Comparison of ENCODE assay signal across 8 cellular contexts in the genomic region with DNA sequence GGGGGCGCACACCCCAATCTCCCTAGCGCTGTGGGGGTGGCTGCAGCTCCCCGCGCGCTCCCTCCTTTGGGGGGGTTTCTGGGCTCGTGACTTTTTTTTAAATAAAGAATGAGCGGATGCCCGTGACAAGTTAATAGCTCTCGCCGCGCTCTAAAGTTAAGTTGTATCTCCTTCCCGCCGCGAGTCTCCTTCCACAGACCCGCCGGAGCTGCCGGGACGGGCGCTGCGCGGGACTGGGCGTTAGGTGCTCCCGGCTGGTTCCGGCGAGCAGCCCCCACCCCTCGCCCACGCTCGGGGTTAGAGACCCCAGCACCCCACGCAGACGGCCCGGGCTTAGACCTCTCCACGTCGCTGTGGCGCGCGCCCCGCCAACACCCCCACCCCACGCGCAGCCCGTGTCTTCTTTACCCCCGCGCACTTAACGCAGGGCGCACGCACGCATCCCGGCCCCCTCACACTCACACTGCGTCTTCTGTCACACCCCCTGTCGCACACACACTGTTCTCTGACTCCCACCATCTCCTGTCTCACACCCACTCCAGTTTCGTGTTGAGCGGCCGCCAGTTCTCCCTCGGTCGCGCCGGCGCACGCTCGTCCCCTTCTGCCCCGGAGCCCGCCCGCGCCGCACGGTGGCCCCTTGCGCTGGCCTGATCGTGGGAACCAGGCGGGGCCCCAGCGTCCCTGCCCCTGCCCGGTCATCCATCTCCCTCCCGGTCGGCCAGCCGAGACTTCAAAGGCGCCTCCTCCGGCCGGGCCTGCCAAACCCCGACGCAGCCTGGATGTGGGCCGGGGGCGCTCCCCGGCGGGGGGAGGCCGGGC.
A peak's percentile ranks its signal among the peaks of the same experiment; 100 is the strongest.
DNase-seq lines count a peak whose midpoint lies in the region; ATAC-seq and TF ChIP-seq lines count a peak whose summit lies in the region.

No MANE protein-coding gene starts in this region.

- in situ Hi-C loops in Caki2 (cut with HindIII; ENCODE audit: low pct_unique_long_range_greater_than_20kb, low sequenced_read_pairs), result no loop called here

- no peak for TF ChIP-seq CTCF in type B pancreatic cell (conservative IDR thresholded peaks at IDR 0.05)

- no peaks in the 10 kb centered on the region for H3K9me3 ChIP-seq in mucosa of stomach (ENCODE audit: control insufficient read depth, low read length)

- H3K4me3 ChIP-seq in mucosa of stomach (ENCODE audit: low read length), result peak overlapping the region; percentile 31

- H3K9me3 Mint-ChIP-seq in activated CD4-positive, alpha-beta memory T cell treated with anti-CD3 and anti-CD28 coated beads for 36 hours, result peaks cover 3% of the 10 kb centered on the region
- peaks cover 2% of the 10 kb centered on the region for H3K9me3 Mint-ChIP-seq in type B pancreatic cell

- H3K27me3 Mint-ChIP-seq in activated CD4-positive, alpha-beta memory T cell treated with anti-CD3 and anti-CD28 coated beads for 36 hours, result peaks cover 21% of the 10 kb centered on the region
- peaks cover 15% of the 10 kb centered on the region for H3K27me3 Mint-ChIP-seq in type B pancreatic cell

- no peaks in the 10 kb centered on the region for H3K36me3 ChIP-seq in mucosa of stomach (ENCODE audit: control insufficient read depth, insufficient read depth, low read length)

- H3K4me1 ChIP-seq in mucosa of stomach (ENCODE audit: control insufficient read depth, insufficient read depth, low read length), result peaks cover 3% of the 10 kb centered on the region

- H3K4me3 Mint-ChIP-seq in activated CD4-positive, alpha-beta memory T cell treated with anti-CD3 and anti-CD28 coated beads for 36 hours, result peak overlapping the region; percentile 54
- H3K4me3 Mint-ChIP-seq in type B pancreatic cell, result peak overlapping the region; percentile 96

- CTCF ChIA-PET in activated CD4-positive, alpha-beta memory T cell treated with anti-CD3 and anti-CD28 coated beads for 36 hours (lab: Charles Lee), result no interaction called here

- peaks cover 22% of the 10 kb centered on the region for H3K27me3 ChIP-seq in mucosa of stomach (ENCODE audit: control insufficient read depth, insufficient read depth, low read length)

- intact Hi-C loops in activated CD4-positive, alpha-beta memory T cell treated with anti-CD3 and anti-CD28 coated beads for 36 hours (cut with micrococcal nuclease), result no loop called here

- ATAC-seq in HG02852 (IDR thresholded peaks at IDR 0.05; ENCODE audit: unreplicated experiment), result peak; percentile 50
- ATAC-seq in esophagus mucosa, result peak; percentile 45
- ATAC-seq in HG02759 (IDR thresholded peaks at IDR 0.05; ENCODE audit: unreplicated experiment), result no peak

- H3K27ac Mint-ChIP-seq in activated CD4-positive, alpha-beta memory T cell treated with anti-CD3 and anti-CD28 coated beads for 36 hours, result no peak overlapping the region
- peak overlapping the region; percentile 77 for H3K27ac Mint-ChIP-seq in type B pancreatic cell

- peak; percentile 78 for DNase-seq in Caki2 (ENCODE audit: low read depth)
- DNase-seq in activated CD4-positive, alpha-beta memory T cell treated with anti-CD3 and anti-CD28 coated beads for 36 hours, result no peak
- peak; percentile 88 for DNase-seq in type B pancreatic cell (ENCODE audit: extremely low spot score, unreplicated experiment)
- no peak for DNase-seq in NCI-H2107 (lab: John Stamatoyannopoulos, UW)

- POLR2A ChIA-PET in activated CD4-positive, alpha-beta memory T cell treated with anti-CD3 and anti-CD28 coated beads for 36 hours (lab: Charles Lee), result no interaction called here

- H3K4me1 Mint-ChIP-seq in activated CD4-positive, alpha-beta memory T cell treated with anti-CD3 and anti-CD28 coated beads for 36 hours (ENCODE audit: low read depth), result peaks cover 11% of the 10 kb centered on the region
- peaks cover 25% of the 10 kb centered on the region for H3K4me1 Mint-ChIP-seq in type B pancreatic cell (ENCODE audit: unreplicated experiment)

- peak overlapping the region; percentile 22 for H3K9ac ChIP-seq in mucosa of stomach (ENCODE audit: low read length)

- no peaks in the 10 kb centered on the region for H3K36me3 Mint-ChIP-seq in activated CD4-positive, alpha-beta memory T cell treated with anti-CD3 and anti-CD28 coated beads for 36 hours
- no peaks in the 10 kb centered on the region for H3K36me3 Mint-ChIP-seq in type B pancreatic cell

Comparison
In these comparisons a context has a peak if more than half of its experiments do, and no peak if none do; other contexts are left out.
1. DNase-seq: peak in Caki2 (single experiment) and type B pancreatic cell (single experiment); none in activated CD4-positive, alpha-beta memory T cell treated with anti-CD3 and anti-CD28 coated beads for 36 hours (single experiment) and NCI-H2107 (single experiment).